ENCODE assay signal across 10 cellular contexts in the genomic region with DNA sequence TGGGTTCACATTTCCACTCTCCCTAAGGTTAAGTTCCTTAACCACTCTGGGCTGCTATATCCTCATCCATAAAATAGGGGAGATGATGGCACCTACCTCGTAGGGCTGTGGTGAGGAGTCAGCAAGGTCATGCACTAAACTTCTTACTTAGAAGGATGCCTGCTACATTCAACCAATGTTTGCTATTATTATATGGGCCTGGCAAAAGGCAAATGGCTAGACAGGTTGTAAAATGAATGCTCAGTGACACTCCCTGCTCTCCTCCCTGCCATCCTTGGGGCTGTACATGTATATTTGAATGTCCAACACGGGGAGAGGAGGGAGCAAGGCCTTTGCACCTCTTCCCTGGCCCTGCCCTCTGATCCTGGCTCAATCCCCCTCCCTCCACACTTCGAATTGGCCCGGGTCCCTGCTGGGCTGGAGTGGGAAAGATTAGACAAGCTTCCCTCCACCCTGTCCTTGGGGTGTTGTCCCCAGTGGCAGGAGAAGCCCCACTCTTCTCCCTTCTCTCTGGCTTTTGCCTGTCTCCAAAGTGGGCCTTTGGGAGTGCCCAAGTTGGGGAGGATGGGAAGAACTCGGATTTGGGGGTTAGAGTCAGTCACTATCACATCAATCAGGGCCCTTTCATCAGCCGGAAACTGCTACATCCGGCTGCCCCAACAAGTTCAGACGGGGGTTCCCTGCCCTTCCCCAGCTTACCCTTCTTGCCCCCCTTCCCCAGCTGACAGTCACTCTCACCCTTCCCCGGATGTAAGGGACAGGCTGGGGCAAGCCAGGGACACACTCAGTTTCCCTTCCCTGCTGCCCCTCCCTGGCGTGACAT. TPM values are rescaled to one million over a fixed set of nuclear protein-coding genes. Genes with fewer than 3 reads are reported as not detected.
A peak's percentile ranks its signal among the peaks of the same experiment; 100 is the strongest.
DNase-seq lines count a peak whose midpoint lies in the region; ATAC-seq lines count a peak whose summit lies in the region.
"Had no signal": no experiment of that assay in that cellular context is flagged by ENCODE, and none has a peak within 500 bp of the region (broad histone marks: within the 10 kb centered on the region; RNA-seq: fewer than 3 reads in every experiment).

No MANE protein-coding gene starts in this region.

- ATAC-seq in GM18861 (IDR thresholded peaks at IDR 0.05; ENCODE audit: unreplicated experiment) (peak; percentile 76), HG03159 (IDR thresholded peaks at IDR 0.05; ENCODE audit: unreplicated experiment) (peak; percentile 76)

- H3K23ac ChIP-seq in neuronal stem cell (ENCODE audit: low read depth, low read length, poor library complexity), result no peak overlapping the region

- no peak overlapping the region for H3K9ac ChIP-seq in neuronal stem cell (ENCODE audit: low read depth, low read length, poor library complexity)

- no peak overlapping the region for H3K4ac ChIP-seq in neuronal stem cell (ENCODE audit: low read length)

- no peak overlapping the region for H2BK120ac ChIP-seq in neuronal stem cell (ENCODE audit: low read depth, low read length)

- no peak overlapping the region for H4K91ac ChIP-seq in neuronal stem cell (ENCODE audit: low read depth, low read length, poor library complexity)

- H3K9me3 ChIP-seq in neuronal stem cell (replicated peaks in 1 of 2; ENCODE audit: control insufficient read depth in 2 of 2, insufficient read depth in 1 of 2, low read depth in 1 of 2, low read length in 2 of 2), result no peaks in the 10 kb centered on the region

- no peak overlapping the region for H2BK12ac ChIP-seq in neuronal stem cell (ENCODE audit: low read length)

- no peak overlapping the region for H3K14ac ChIP-seq in neuronal stem cell (ENCODE audit: low read length)

- no peak overlapping the region for H3K4me3 ChIP-seq in neuronal stem cell (ENCODE audit: low read length in 2 of 2)
- H3K4me3 ChIP-seq: coronary artery, lung had no signal

- peaks cover 0 to 8% (median 0%) of the 10 kb centered on the region in 3 experiments for H3K27me3 ChIP-seq in neuronal stem cell (ENCODE audit: control insufficient read depth in 3 of 3, insufficient read depth in 3 of 3, low read depth in 1 of 3, low read length in 3 of 3)

- no peak overlapping the region for H3K4me2 ChIP-seq in neuronal stem cell (ENCODE audit: insufficient read depth, low read length, poor library complexity, severe bottlenecking)

- WGBS in neuronal stem cell (ENCODE audit: extremely low coverage in 2 of 2, insufficient read length in 2 of 2, insufficient replicate concordance in 1 of 2), 2 donors, result no CpG with 5 or more reads among the region's 10 CpGs

- H2AK5ac ChIP-seq in neuronal stem cell (ENCODE audit: low read depth, low read length), result peak overlapping the region; percentile 44

- peak; percentile 10 to 24 for DNase-seq in activated T-helper 1 cell treated with anti-CD3 and anti-CD28 coated beads, Interleukin-2, amount 50 U/mL, for 16 hours (ENCODE audit: low read depth in 1 of 2, low spot score in 1 of 2)
- DNase-seq in neuronal stem cell (ENCODE audit: low spot score) (no peak), NCI-H226 (no peak), NK-92 (lab: John Stamatoyannopoulos, UW; ENCODE audit: unreplicated experiment) (no peak), T-helper 9 cell (no peak), NCI-H1417 (lab: John Stamatoyannopoulos, UW) (no peak)

- H4K8ac ChIP-seq in neuronal stem cell (ENCODE audit: low read depth, low read length), result no peak overlapping the region

- H3K18ac ChIP-seq in neuronal stem cell (ENCODE audit: low read length), result peak overlapping the region; percentile 84

- H2BK5ac ChIP-seq in neuronal stem cell (ENCODE audit: low read length), result no peak overlapping the region

- H3K27ac ChIP-seq in neuronal stem cell (replicated peaks; ENCODE audit: low read length), result no peak overlapping the region
- H3K27ac ChIP-seq: coronary artery had no signal

- H3K4me1 ChIP-seq in neuronal stem cell (ENCODE audit: control insufficient read depth in 2 of 2, insufficient read depth in 1 of 2, low read depth in 1 of 2, low read length in 2 of 2), result peaks cover 0 to 2% of the 10 kb centered on the region in 2 donors

- no peak overlapping the region for H2BK15ac ChIP-seq in neuronal stem cell (ENCODE audit: low read length)

- no peaks in the 10 kb centered on the region for H3K79me1 ChIP-seq in neuronal stem cell (ENCODE audit: low read depth, low read length)

- H2AFZ ChIP-seq in neuronal stem cell (ENCODE audit: low read length), result no peak overlapping the region

- no peaks in the 10 kb centered on the region for H3K36me3 ChIP-seq in neuronal stem cell (replicated peaks in 1 of 2; ENCODE audit: control insufficient read depth in 2 of 2, insufficient read depth in 2 of 2, low read length in 2 of 2)

RNA-seq across cellular contexts. Expression of a gene that starts 36.3 kb away (rescaled TPM):
- 29.0 TPM for polyA plus RNA-seq in neuronal stem cell (2013, experiment 1 of 2)
- polyA plus RNA-seq in neuronal stem cell (2013, experiment 2 of 2), result 29.1 TPM

RNA-seq across cellular contexts. Expression of a gene that starts 46.1 kb away (rescaled TPM):
- 52.5 TPM for polyA plus RNA-seq in neuronal stem cell (2013, experiment 1 of 2)
- polyA plus RNA-seq in neuronal stem cell (2013, experiment 2 of 2), result 51.4 TPM

Comparison
In these comparisons a context has a peak if more than half of its experiments do, and no peak if none do; other contexts are left out.
1. DNase-seq: peak in activated T-helper 1 cell treated with anti-CD3 and anti-CD28 coated beads, Interleukin-2, amount 50 U/mL, for 16 hours (2 of 2); none in neuronal stem cell (single experiment), NCI-H226 (single experiment), NK-92 (single experiment), T-helper 9 cell (single experiment) and NCI-H1417 (0 of 3).